Comparison of ENCODE assay signal across 9 cellular contexts in the genomic region with DNA sequence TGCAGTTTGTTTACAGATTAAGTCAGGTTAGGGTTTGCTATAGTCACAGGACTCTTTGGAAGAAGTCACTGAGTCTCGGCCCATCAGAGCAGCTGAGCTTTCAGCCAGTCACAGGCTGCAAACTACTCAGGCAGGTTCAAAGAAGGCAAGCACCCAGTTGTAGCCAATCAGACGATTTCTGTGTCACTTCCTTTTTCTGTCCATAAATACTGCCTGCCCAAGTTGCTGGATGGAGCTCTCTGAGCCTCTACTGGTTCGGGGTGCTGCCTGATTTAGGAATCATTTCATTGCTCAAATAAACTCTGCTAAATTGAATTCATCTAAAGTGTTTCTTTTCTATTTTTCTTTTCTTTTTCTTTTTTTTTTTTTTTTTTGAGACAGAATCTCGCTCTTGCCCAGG. TPM values are rescaled to one million over a fixed set of nuclear protein-coding genes. Genes with fewer than 3 reads are reported as not detected.
DNase-seq lines count a peak whose midpoint lies in the region; ATAC-seq and TF ChIP-seq lines count a peak whose summit lies in the region.
"Had no signal": no experiment of that assay in that cellular context is flagged by ENCODE, and none has a peak within 500 bp of the region (broad histone marks: within the 10 kb centered on the region; RNA-seq: fewer than 3 reads in every experiment).

No MANE protein-coding gene starts in this region.

- CTCF ChIA-PET in RWPE1 (lab: Yijun Ruan, JAX) = interaction anchor here (0.6 kb wide), 1 partner anchor 1233 kb away, joined by 3 read pairs; no protein-coding TSS in a partner anchor

- DNase-seq in stimulated activated CD4-positive, alpha-beta T cell treated with anti-CD3 and anti-CD28 coated beads, Interleukin-1b, Interleukin-23, amount 100 ng/mL, for 48 hours = peak; percentile 51
- no peak for DNase-seq in stimulated activated CD4-positive, alpha-beta T cell treated with anti-CD3 and anti-CD28 coated beads, Interleukin-2, amount 100 ng/mL, for 48 hours
- DNase-seq in OCI-M1 (lab: John Stamatoyannopoulos, UW) = peak; percentile 73
- no peak for DNase-seq in ecto neural progenitor cell (ENCODE audit: low spot score)
- no peak for DNase-seq in RWPE1 (ENCODE audit: low spot score)
- DNase-seq: Calu3 had no signal

- POLR2A ChIA-PET in RWPE1 (lab: Yijun Ruan, JAX; ENCODE audit: low non-redundant PET) = no interaction called here

- H3K27ac ChIP-seq in RWPE1 = no peak overlapping the region

- ATAC-seq in esophagus mucosa (peak; percentile 20), HG03469 (IDR thresholded peaks at IDR 0.05; ENCODE audit: unreplicated experiment) (no peak), HG03159 (IDR thresholded peaks at IDR 0.05; ENCODE audit: unreplicated experiment) (no peak)

- no peak for TF ChIP-seq CTCF in RWPE1 (conservative IDR thresholded peaks at IDR 0.05; ENCODE audit: low read depth)

RNA-seq across cellular contexts. Expression of a gene that starts 7.3 kb away (rescaled TPM):
- 32.6 TPM for total RNA-seq in esophagus mucosa

RNA-seq across cellular contexts. Expression of a gene that starts 29.5 kb away (rescaled TPM):
- 25.1 TPM for total RNA-seq in esophagus mucosa

RNA-seq across cellular contexts. Expression of a gene that starts 58.0 kb away (rescaled TPM):
- total RNA-seq in esophagus mucosa = 133 TPM

Comparison
In these comparisons a context has a peak if more than half of its experiments do, and no peak if none do; other contexts are left out.
1. DNase-seq: peak in stimulated activated CD4-positive, alpha-beta T cell treated with anti-CD3 and anti-CD28 coated beads, Interleukin-1b, Interleukin-23, amount 100 ng/mL, for 48 hours (single experiment) and OCI-M1 (single experiment); none in stimulated activated CD4-positive, alpha-beta T cell treated with anti-CD3 and anti-CD28 coated beads, Interleukin-2, amount 100 ng/mL, for 48 hours (0 of 2), ecto neural progenitor cell (single experiment) and RWPE1 (single experiment).